Comparison of ENCODE assay signal across 10 cellular contexts in genomic region chr9:137138701-137139467, GRCh38. TPM values are rescaled to one million over a fixed set of nuclear protein-coding genes. Genes with fewer than 3 reads are reported as not detected.
DNase-seq lines count a peak whose midpoint lies in the region; ATAC-seq, FAIRE-seq and TF ChIP-seq lines count a peak whose summit lies in the region.
"Had no signal": no experiment of that assay in that cellular context is flagged by ENCODE, and none has a peak within 500 bp of the region (broad histone marks: within the 10 kb centered on the region; RNA-seq: fewer than 3 reads in every experiment).

TSS of gene GRIN1 (plus strand) at chr9:137139154. CDS start at chr9:137139487, 333 bp downstream.

- peak; percentile 80 for ATAC-seq in activated naive CD8-positive, alpha-beta T cell treated with anti-CD3 and anti-CD28 coated beads, Interleukin-2, amount 10 ng/mL, durations not matched to agents 7 days and 5 days (ENCODE audit: low read depth)
- ATAC-seq in stimulated activated naive CD8-positive, alpha-beta T cell treated with anti-CD3 and anti-CD28 coated beads, Interleukin-15, amount 100 ng/mL, for 72 hours, result peak; percentile 34
- ATAC-seq in GM21723 (IDR thresholded peaks at IDR 0.05; ENCODE audit: unreplicated experiment) (no peak), HG02852 (IDR thresholded peaks at IDR 0.05; ENCODE audit: unreplicated experiment) (no peak)

- H3K27ac Mint-ChIP-seq in activated T-cell treated with anti-CD3 and anti-CD28 coated beads, Interleukin-2, amount 50 U/mL, for 24 hours, result no peak within 1 kb of the TSS
- H3K27ac Mint-ChIP-seq in activated naive CD8-positive, alpha-beta T cell treated with anti-CD3 and anti-CD28 coated beads, Interleukin-2, amount 10 ng/mL, durations not matched to agents 7 days and 5 days, result no peak within 1 kb of the TSS
- H3K27ac Mint-ChIP-seq in stimulated activated naive CD8-positive, alpha-beta T cell treated with anti-CD3 and anti-CD28 coated beads, Interleukin-15, amount 100 ng/mL, for 72 hours, result no peak within 1 kb of the TSS

- H3K4me1 Mint-ChIP-seq in activated T-cell treated with anti-CD3 and anti-CD28 coated beads, Interleukin-2, amount 50 U/mL, for 24 hours (ENCODE audit: low read depth), result peaks cover 1% of the 10 kb centered on the region
- peaks cover 8% of the 10 kb centered on the region for H3K4me1 Mint-ChIP-seq in activated naive CD8-positive, alpha-beta T cell treated with anti-CD3 and anti-CD28 coated beads, Interleukin-2, amount 10 ng/mL, durations not matched to agents 7 days and 5 days
- peaks cover 13% of the 10 kb centered on the region for H3K4me1 Mint-ChIP-seq in stimulated activated naive CD8-positive, alpha-beta T cell treated with anti-CD3 and anti-CD28 coated beads, Interleukin-15, amount 100 ng/mL, for 72 hours

- H3K9me3 Mint-ChIP-seq in activated T-cell treated with anti-CD3 and anti-CD28 coated beads, Interleukin-2, amount 50 U/mL, for 24 hours, result no peaks in the 10 kb centered on the region
- H3K9me3 Mint-ChIP-seq in activated naive CD8-positive, alpha-beta T cell treated with anti-CD3 and anti-CD28 coated beads, Interleukin-2, amount 10 ng/mL, durations not matched to agents 7 days and 5 days, result no peaks in the 10 kb centered on the region
- H3K9me3 Mint-ChIP-seq in stimulated activated naive CD8-positive, alpha-beta T cell treated with anti-CD3 and anti-CD28 coated beads, Interleukin-15, amount 100 ng/mL, for 72 hours, result no peaks in the 10 kb centered on the region

- no peaks in the 10 kb centered on the region for H3K4me1 ChIP-seq in iPS-15b (ENCODE audit: control insufficient read depth, insufficient read depth, low read length)

- peaks cover 82% of the 10 kb centered on the region for H3K27me3 Mint-ChIP-seq in activated T-cell treated with anti-CD3 and anti-CD28 coated beads, Interleukin-2, amount 50 U/mL, for 24 hours
- H3K27me3 Mint-ChIP-seq in activated naive CD8-positive, alpha-beta T cell treated with anti-CD3 and anti-CD28 coated beads, Interleukin-2, amount 10 ng/mL, durations not matched to agents 7 days and 5 days, result peaks cover 58% of the 10 kb centered on the region
- H3K27me3 Mint-ChIP-seq in stimulated activated naive CD8-positive, alpha-beta T cell treated with anti-CD3 and anti-CD28 coated beads, Interleukin-15, amount 100 ng/mL, for 72 hours, result peaks cover 92% of the 10 kb centered on the region

- H3K9ac ChIP-seq in iPS-15b (ENCODE audit: low read depth, low read length), result no peak within 1 kb of the TSS

- no peaks in the 10 kb centered on the region for H3K9me3 ChIP-seq in iPS-15b (ENCODE audit: control insufficient read depth, insufficient read depth, low read length)
- H3K9me3 ChIP-seq: Caco-2 had no signal

- POLR2A ChIA-PET in activated naive CD8-positive, alpha-beta T cell treated with anti-CD3 and anti-CD28 coated beads, Interleukin-2, amount 10 ng/mL, durations not matched to agents 7 days and 5 days (lab: Charles Lee), result no interaction called here

- H3K36me3 ChIP-seq in iPS-15b (ENCODE audit: control insufficient read depth, insufficient read depth, low read length), result no peaks in the 10 kb centered on the region

- H3K36me3 Mint-ChIP-seq in activated T-cell treated with anti-CD3 and anti-CD28 coated beads, Interleukin-2, amount 50 U/mL, for 24 hours (ENCODE audit: low read depth), result no peaks in the 10 kb centered on the region
- no peaks in the 10 kb centered on the region for H3K36me3 Mint-ChIP-seq in activated naive CD8-positive, alpha-beta T cell treated with anti-CD3 and anti-CD28 coated beads, Interleukin-2, amount 10 ng/mL, durations not matched to agents 7 days and 5 days

- no peak for TF ChIP-seq CTCF in D721Med (IDR thresholded peaks at IDR 0.05; ENCODE audit: insufficient read depth, missing control alignments)

- peaks cover 64% of the 10 kb centered on the region for H3K27me3 ChIP-seq in iPS-15b (ENCODE audit: control insufficient read depth, insufficient read depth, low read length)

- H3K4me3 Mint-ChIP-seq in activated T-cell treated with anti-CD3 and anti-CD28 coated beads, Interleukin-2, amount 50 U/mL, for 24 hours, result no peak within 1 kb of the TSS
- no peak within 1 kb of the TSS for H3K4me3 Mint-ChIP-seq in activated naive CD8-positive, alpha-beta T cell treated with anti-CD3 and anti-CD28 coated beads, Interleukin-2, amount 10 ng/mL, durations not matched to agents 7 days and 5 days
- H3K4me3 Mint-ChIP-seq in stimulated activated naive CD8-positive, alpha-beta T cell treated with anti-CD3 and anti-CD28 coated beads, Interleukin-15, amount 100 ng/mL, for 72 hours, result peak within 1 kb of the TSS in 1 of 2 donors; percentile 25

- FAIRE-seq in D721Med (lab: Jason Lieb, UNC), result no peak

- DNase-seq in activated T-cell treated with anti-CD3 and anti-CD28 coated beads, Interleukin-2, amount 50 U/mL, for 24 hours, result peak; percentile 55
- DNase-seq in activated T-cell treated with anti-CD3 and anti-CD28 coated beads for 4 hours (no peak), D721Med (ENCODE audit: insufficient read length, low spot score) (no peak)
- peak; percentile 83 for DNase-seq in activated naive CD8-positive, alpha-beta T cell treated with anti-CD3 and anti-CD28 coated beads, Interleukin-2, amount 10 ng/mL, durations not matched to agents 7 days and 5 days
- DNase-seq in stimulated activated naive CD8-positive, alpha-beta T cell treated with anti-CD3 and anti-CD28 coated beads, Interleukin-15, amount 100 ng/mL, for 72 hours, result no peak
- DNase-seq: foreskin melanocyte had no signal

- H3K4me3 ChIP-seq in iPS-15b (ENCODE audit: low read depth, low read length), result peak within 1 kb of the TSS; percentile 39

RNA-seq across cellular contexts. Expression of gene GRIN1, which starts in this region (rescaled TPM):
- not detected for total RNA-seq in activated naive CD8-positive, alpha-beta T cell treated with anti-CD3 and anti-CD28 coated beads, Interleukin-2, amount 10 ng/mL, durations not matched to agents 7 days and 5 days

Comparison
In these comparisons a context has a peak if more than half of its experiments do, and no peak if none do; other contexts are left out.
1. Peak in DNase-seq and ATAC-seq in activated naive CD8-positive, alpha-beta T cell treated with anti-CD3 and anti-CD28 coated beads, Interleukin-2, amount 10 ng/mL, durations not matched to agents 7 days and 5 days; RNA of the gene not detected or under 1 TPM.